8 cellular contexts compared by ENCODE assay signal in genomic region chr19:11849264-11849615, GRCh38. TPM values are rescaled to one million over a fixed set of nuclear protein-coding genes. Genes with fewer than 3 reads are reported as not detected.
DNase-seq lines count a peak whose midpoint lies in the region; ATAC-seq and TF ChIP-seq lines count a peak whose summit lies in the region.

No MANE protein-coding gene starts in this region.

- CTCF ChIA-PET in CD4-positive, alpha-beta T cell (lab: Charles Lee), result interaction anchor here (0.6 kb wide), 1 partner anchor 52 kb away, joined by 3 read pairs; no protein-coding TSS in a partner anchor
- CTCF ChIA-PET in activated B cell treated with CpG ODN at 0.5 μM for 24 hours (lab: Charles Lee), result no interaction called here

- DNase-seq in CD4-positive, alpha-beta T cell, result no peak
- peak; percentile 16 for DNase-seq in activated B cell treated with CpG ODN at 0.5 μM for 24 hours
- DNase-seq in immature natural killer cell, result peak in 1 of 3 donors; percentile 20
- DNase-seq in stimulated activated naive B cell treated with anti-CD40 and anti-IgM and Interleukin-4, amounts not matched to agents 10 μg/mL and 1 μg/mL and 100 μg/mL, for 72 hours, result no peak
- DNase-seq in COR-L47 (lab: John Stamatoyannopoulos, UW), result no peak
- no peak for DNase-seq in DMS 273 (lab: John Stamatoyannopoulos, UW; ENCODE audit: unreplicated experiment)
- DNase-seq in NCI-H1436 treated with DMSO at 0.1 percent for 48 hours (lab: John Stamatoyannopoulos, UW), result no peak

- intact Hi-C loops in CD4-positive, alpha-beta T cell (cut with DNase I, micrococcal nuclease), result loop anchor here (5.0 kb wide), 1 partner anchor 37 kb away; the partner anchor contains the start of gene ZNF440 (in 2 of the 2)
- intact Hi-C loops in activated B cell treated with CpG ODN at 0.5 μM for 24 hours (cut with micrococcal nuclease), result loop anchor here (1.0 to 2.0 kb wide), 4 partner anchors 50 to 252 kb away; partner anchors contain the start of genes ZNF491, ZNF627 and ZNF700

- H3K36me3 Mint-ChIP-seq in CD4-positive, alpha-beta T cell (ENCODE audit: low read depth), result peaks cover 44% of the 10 kb centered on the region
- peaks cover 22% of the 10 kb centered on the region for H3K36me3 Mint-ChIP-seq in activated B cell treated with CpG ODN at 0.5 μM for 24 hours (ENCODE audit: low read depth)
- no peaks in the 10 kb centered on the region for H3K36me3 Mint-ChIP-seq in immature natural killer cell
- H3K36me3 Mint-ChIP-seq in stimulated activated naive B cell treated with anti-CD40 and anti-IgM and Interleukin-4, amounts not matched to agents 10 μg/mL and 1 μg/mL and 100 μg/mL, for 72 hours, result peaks cover 17 to 18% of the 10 kb centered on the region in 2 donors

- H3K27me3 ChIP-seq in CD4-positive, alpha-beta T cell (ENCODE audit: control insufficient read depth, insufficient read depth, low read length), result no peaks in the 10 kb centered on the region

- H3K27me3 Mint-ChIP-seq in CD4-positive, alpha-beta T cell, result no peaks in the 10 kb centered on the region
- H3K27me3 Mint-ChIP-seq in activated B cell treated with CpG ODN at 0.5 μM for 24 hours (no peaks in the 10 kb centered on the region), immature natural killer cell (ENCODE audit: low read depth in 3 of 3) (peaks cover 0 to 7% (median 2%) of the 10 kb centered on the region in 3 donors)
- no peaks in the 10 kb centered on the region for H3K27me3 Mint-ChIP-seq in stimulated activated naive B cell treated with anti-CD40 and anti-IgM and Interleukin-4, amounts not matched to agents 10 μg/mL and 1 μg/mL and 100 μg/mL, for 72 hours

- peaks cover 20% of the 10 kb centered on the region for H3K4me1 Mint-ChIP-seq in CD4-positive, alpha-beta T cell (ENCODE audit: low read depth)
- H3K4me1 Mint-ChIP-seq in activated B cell treated with CpG ODN at 0.5 μM for 24 hours, result peaks cover 36% of the 10 kb centered on the region
- H3K4me1 Mint-ChIP-seq in immature natural killer cell, result peaks cover 23 to 35% of the 10 kb centered on the region in 2 donors
- peaks cover 19 to 36% of the 10 kb centered on the region in 2 donors for H3K4me1 Mint-ChIP-seq in stimulated activated naive B cell treated with anti-CD40 and anti-IgM and Interleukin-4, amounts not matched to agents 10 μg/mL and 1 μg/mL and 100 μg/mL, for 72 hours

- H3K27ac Mint-ChIP-seq in CD4-positive, alpha-beta T cell, result peak overlapping the region; percentile 83
- H3K27ac Mint-ChIP-seq in activated B cell treated with CpG ODN at 0.5 μM for 24 hours, result peak overlapping the region; percentile 92
- H3K27ac Mint-ChIP-seq in immature natural killer cell, result peak overlapping the region; percentile 75 to 92 (median 88)
- H3K27ac Mint-ChIP-seq in stimulated activated naive B cell treated with anti-CD40 and anti-IgM and Interleukin-4, amounts not matched to agents 10 μg/mL and 1 μg/mL and 100 μg/mL, for 72 hours, result peak overlapping the region; percentile 94

- TF ChIP-seq CTCF in CD4-positive, alpha-beta T cell (IDR thresholded peaks at IDR 0.05), result no peak
- TF ChIP-seq CTCF in activated B cell treated with CpG ODN at 0.5 μM for 24 hours (IDR thresholded peaks at IDR 0.05), result no peak

- H3K4me3 Mint-ChIP-seq in CD4-positive, alpha-beta T cell, result peak overlapping the region; percentile 87
- H3K4me3 Mint-ChIP-seq in activated B cell treated with CpG ODN at 0.5 μM for 24 hours (peak overlapping the region; percentile 94), immature natural killer cell (peak overlapping the region; percentile 88 to 96 (median 93))
- H3K4me3 Mint-ChIP-seq in stimulated activated naive B cell treated with anti-CD40 and anti-IgM and Interleukin-4, amounts not matched to agents 10 μg/mL and 1 μg/mL and 100 μg/mL, for 72 hours, result peak overlapping the region; percentile 88 to 98

- no peaks in the 10 kb centered on the region for H3K9me3 Mint-ChIP-seq in CD4-positive, alpha-beta T cell
- no peaks in the 10 kb centered on the region for H3K9me3 Mint-ChIP-seq in activated B cell treated with CpG ODN at 0.5 μM for 24 hours
- no peaks in the 10 kb centered on the region for H3K9me3 Mint-ChIP-seq in immature natural killer cell
- H3K9me3 Mint-ChIP-seq in stimulated activated naive B cell treated with anti-CD40 and anti-IgM and Interleukin-4, amounts not matched to agents 10 μg/mL and 1 μg/mL and 100 μg/mL, for 72 hours, result no peaks in the 10 kb centered on the region

- peak overlapping the region; percentile 61 for H3K27ac ChIP-seq in CD4-positive, alpha-beta T cell (ENCODE audit: low read depth, low read length)

- POLR2A ChIA-PET in CD4-positive, alpha-beta T cell (lab: Charles Lee), result interaction anchor here (1.4 to 1.7 kb wide), 4 partner anchors 35 to 75 kb away, joined by 3 to 9 read pairs (median 6); partner anchors contain the start of genes ZNF440, ZNF491 and ZNF700
- POLR2A ChIA-PET in activated B cell treated with CpG ODN at 0.5 μM for 24 hours (lab: Charles Lee), result interaction anchor here (0.6 to 1.6 kb wide), 5 partner anchors 51 to 795 kb away, joined by 3 to 7 read pairs (median 3); partner anchors contain the start of genes ZNF136, ZNF441 and ZNF491

- peaks cover 12% of the 10 kb centered on the region for H3K9me3 ChIP-seq in CD4-positive, alpha-beta T cell (ENCODE audit: control insufficient read depth, low read length)

- ATAC-seq in CD4-positive, alpha-beta T cell (ENCODE audit: poor library complexity), result no peak
- peak; percentile 30 for ATAC-seq in HG02642 (IDR thresholded peaks at IDR 0.05; ENCODE audit: poor library complexity, unreplicated experiment)
- ATAC-seq in activated B cell treated with CpG ODN at 0.5 μM for 24 hours (ENCODE audit: low read depth), result peak; percentile 43
- peak; percentile 75 to 79 for ATAC-seq in stimulated activated naive B cell treated with anti-CD40 and anti-IgM and Interleukin-4, amounts not matched to agents 10 μg/mL and 1 μg/mL and 100 μg/mL, for 72 hours (replicated peaks)

RNA-seq across cellular contexts. Expression of gene ZNF439, which starts 0.7 kb away (rescaled TPM):
- total RNA-seq in CD4-positive, alpha-beta T cell, result 1 to 10 TPM; 6.3 to 6.6 TPM
- 19.9 and 22.8 TPM in 2 replicates for total RNA-seq in activated B cell treated with CpG ODN at 0.5 μM for 24 hours
- 1 to 10 TPM in 2 of 3 donors, not detected in 1; 2.0 to 2.7 TPM for polyA plus RNA-seq in immature natural killer cell

RNA-seq across cellular contexts. Expression of gene ZNF440, which starts 35.2 kb away (rescaled TPM):
- 1 to 10 TPM; 5.8 to 6.8 TPM for total RNA-seq in CD4-positive, alpha-beta T cell
- 17.7 and 18.5 TPM in 2 replicates for total RNA-seq in activated B cell treated with CpG ODN at 0.5 μM for 24 hours
- polyA plus RNA-seq in immature natural killer cell, result 1 to 10 TPM in 2 of 3 donors, under 1 TPM in 1; 0.34 to 4.5 (median 2.4) TPM

RNA-seq across cellular contexts. Expression of gene ZNF69, which starts 38.3 kb away (rescaled TPM):
- total RNA-seq in CD4-positive, alpha-beta T cell, result 1 to 10 TPM; 2.4 to 3.5 TPM
- 2.1 and 2.3 TPM in 2 replicates for total RNA-seq in activated B cell treated with CpG ODN at 0.5 μM for 24 hours
- polyA plus RNA-seq in immature natural killer cell, result 1 to 10 TPM in 2 of 3 donors, not detected in 1; 2.4 to 3.3 TPM

RNA-seq across cellular contexts. Expression of gene ZNF491, which starts 50.9 kb away (rescaled TPM):
- 1 to 10 TPM in 1 of 2 experiments, under 1 TPM in 1; 0.41 to 1.1 TPM for total RNA-seq in CD4-positive, alpha-beta T cell
- 1.4 and 1.7 TPM in 2 replicates for total RNA-seq in activated B cell treated with CpG ODN at 0.5 μM for 24 hours
- polyA plus RNA-seq in immature natural killer cell, result 1 to 10 TPM in 1 of 3 donors, not detected in 2; 1.1 TPM
